8 cellular contexts compared by ENCODE assay signal in genomic region chr1:212415107-212415841, GRCh38. TPM values are rescaled to one million over a fixed set of nuclear protein-coding genes. Genes with fewer than 3 reads are reported as not detected.
A peak's percentile ranks its signal among the peaks of the same experiment; 100 is the strongest.
DNase-seq lines count a peak whose midpoint lies in the region; ATAC-seq and TF ChIP-seq lines count a peak whose summit lies in the region.

No MANE protein-coding gene starts in this region.

- H3K4me3 ChIP-seq in choroid plexus epithelial cell (ENCODE audit: low read depth, low read length) = peak overlapping the region; percentile 98

- no peaks in the 10 kb centered on the region for H3K9me3 Mint-ChIP-seq in natural killer cell

- ATAC-seq in natural killer cell (peak in 1 of 3 donors; percentile 6), GM18520 (IDR thresholded peaks at IDR 0.05; ENCODE audit: unreplicated experiment) (no peak), left colon (no peak)

- no peak for TF ChIP-seq CTCF in choroid plexus epithelial cell (conservative IDR thresholded peaks at IDR 0.05; ENCODE audit: low read depth, low read length)
- TF ChIP-seq CTCF in natural killer cell (IDR thresholded peaks at IDR 0.05) = no peak

- H3K27me3 Mint-ChIP-seq in natural killer cell (ENCODE audit: low read depth in 2 of 2) = no peaks in the 10 kb centered on the region

- H3K27ac Mint-ChIP-seq in natural killer cell = peak overlapping the region; percentile 91 to 96

- peak; percentile 31 for DNase-seq in GDM1 (lab: John Stamatoyannopoulos, UW)
- DNase-seq in NOMO-1 (lab: John Stamatoyannopoulos, UW; ENCODE audit: unreplicated experiment in 2 of 2) = peak; percentile 48 to 53
- DNase-seq in choroid plexus epithelial cell (ENCODE audit: low read depth) = no peak
- peak; percentile 21 for DNase-seq in natural killer cell
- no peak for DNase-seq in D341Med (ENCODE audit: low spot score)
- no peak for DNase-seq in stimulated activated CD4-positive, alpha-beta T cell treated with anti-CD3 and anti-CD28 coated beads, Interleukin-2, amount 100 ng/mL, for 24 hours
- DNase-seq in left colon = no peak

- intact Hi-C loops in natural killer cell (cut with micrococcal nuclease) (loop anchor here (1.0 kb wide), 1 partner anchor 17 kb away; the partner anchor contains the start of gene NENF), left colon (cut with DNase I, micrococcal nuclease) (no loop called here)

- peak overlapping the region; percentile 99 for H3K4me3 Mint-ChIP-seq in natural killer cell

- no peaks in the 10 kb centered on the region for H3K36me3 Mint-ChIP-seq in natural killer cell

- peaks cover 39 to 51% of the 10 kb centered on the region in 2 donors for H3K4me1 Mint-ChIP-seq in natural killer cell

RNA-seq across cellular contexts. Expression of gene PACC1, which starts 0.6 kb away (rescaled TPM):
- total RNA-seq in natural killer cell (10 to 100 TPM in 2 of 3 donors, 1 to 10 TPM in 1; 5.0 to 14.2 (median 11.4) TPM), left colon (1 to 10 TPM; 2.8 to 2.9 TPM)

RNA-seq across cellular contexts. Expression of gene NENF, which starts 17.4 kb away (rescaled TPM):
- total RNA-seq in natural killer cell (10 to 100 TPM in 2 of 3 donors, 1 to 10 TPM in 1; 7.2 to 14.0 (median 12.2) TPM), left colon (10 to 100 TPM; 26.6 to 38.7 TPM)

Comparison
In these comparisons a context has a peak if more than half of its experiments do, and no peak if none do; other contexts are left out.
1. DNase-seq: peak in GDM1 (single experiment), NOMO-1 (2 of 2) and natural killer cell (single experiment); none in choroid plexus epithelial cell (single experiment), D341Med (single experiment), stimulated activated CD4-positive, alpha-beta T cell treated with anti-CD3 and anti-CD28 coated beads, Interleukin-2, amount 100 ng/mL, for 24 hours (0 of 2) and left colon (0 of 2).